23 cellular contexts compared by ENCODE assay signal in genomic region chr17:79095345-79096055, GRCh38. TPM values are rescaled to one million over a fixed set of nuclear protein-coding genes. Genes with fewer than 3 reads are reported as not detected.
DNase-seq lines count a peak whose midpoint lies in the region; ATAC-seq lines count a peak whose summit lies in the region.
"Had no signal": no experiment of that assay in that cellular context is flagged by ENCODE, and none has a peak within 500 bp of the region (broad histone marks: within the 10 kb centered on the region; RNA-seq: fewer than 3 reads in every experiment).

No MANE protein-coding gene starts in this region.

- no peak for ATAC-seq in HG02642 (IDR thresholded peaks at IDR 0.05; ENCODE audit: poor library complexity, unreplicated experiment)
- no peak for ATAC-seq in GM19452 (IDR thresholded peaks at IDR 0.05; ENCODE audit: unreplicated experiment)
- ATAC-seq: effector memory CD8-positive, alpha-beta T cell; HCT116 had no signal

- DNase-seq in NCI-H345 (lab: John Stamatoyannopoulos, UW) (peak; percentile 44), NCI-H345 treated with DMSO at 0.1 percent for 48 hours (lab: John Stamatoyannopoulos, UW; ENCODE audit: unreplicated experiment) (no peak), MG63 (peak; percentile 64), epithelial cell of prostate (ENCODE audit: low read depth, low spot score) (peak; percentile 16), cortex of kidney (lab: John Stamatoyannopoulos, UW) (no peak)
- DNase-seq: activated CD4-positive, alpha-beta T cell treated with anti-CD3 and anti-CD28 coated beads, Interleukin-2, amount 10 ng/mL, durations not matched to agents 7 days and 5 days; activated naive CD4-positive, alpha-beta T cell treated with anti-CD3 and anti-CD28 coated beads for 36 hours; aorta; Caco-2; DND-41; effector memory CD8-positive, alpha-beta T cell; foreskin melanocyte; NCI-H1092 treated with DMSO at 0.1 percent for 48 hours; NCI-H2029 treated with DMSO at 0.1 percent for 48 hours; Right ventricle myocardium superior had no signal

- H3K4me1 ChIP-seq in BLaER1 treated with 17β-estradiol and CSF1 and Interleukin-3, amounts not matched to agents 10 nM and 100 nM: peaks cover 0 to 61% (median 52%) of the 10 kb centered on the region in 10 experiments; a peak in 16 of 20 replicates
- H3K4me1 ChIP-seq: Caco-2 had no signal

- no peaks in the 10 kb centered on the region for H3K36me3 ChIP-seq in BLaER1 treated with 17β-estradiol and CSF1 and Interleukin-3, amounts not matched to agents 10 nM and 100 nM
- no peaks in the 10 kb centered on the region for H3K36me3 ChIP-seq in MG63
- H3K36me3 ChIP-seq: esophagus muscularis mucosa had no signal

- H4K20me1 ChIP-seq in BLaER1 treated with 17β-estradiol and CSF1 and Interleukin-3, amounts not matched to agents 10 nM and 100 nM: peaks cover 0 to 71% (median 19%) of the 10 kb centered on the region in 11 experiments; a peak in 14 of 22 replicates

- no peak overlapping the region for H3K4me3 ChIP-seq in BLaER1 treated with 17β-estradiol and CSF1 and Interleukin-3, amounts not matched to agents 10 nM and 100 nM
- H3K4me3 ChIP-seq in MG63: no peak overlapping the region
- H3K4me3 ChIP-seq: coronary artery, esophagus muscularis mucosa had no signal

- H3K27ac ChIP-seq in BLaER1 treated with 17β-estradiol and CSF1 and Interleukin-3, amounts not matched to agents 10 nM and 100 nM: no peak overlapping the region
- no peak overlapping the region for H3K27ac ChIP-seq in epithelial cell of prostate
- H3K27ac ChIP-seq: C4-2B, coronary artery, esophagus muscularis mucosa, parathyroid adenoma had no signal

- H3K9ac ChIP-seq in BLaER1 treated with 17β-estradiol and CSF1 and Interleukin-3, amounts not matched to agents 10 nM and 100 nM: 0 out of 22 replicates have a peak overlapping the region, but pooled peaks of 1 of the 11 experiments have one; percentile 9
- H3K9ac ChIP-seq: parathyroid adenoma had no signal

- H3K27me3 ChIP-seq in BLaER1 treated with 17β-estradiol and CSF1 and Interleukin-3, amounts not matched to agents 10 nM and 100 nM: peaks cover 51 to 77% (median 68%) of the 10 kb centered on the region in 11 experiments
- peaks cover 14% of the 10 kb centered on the region for H3K27me3 ChIP-seq in MG63

- no peaks in the 10 kb centered on the region for H3K9me3 ChIP-seq in BLaER1 treated with 17β-estradiol and CSF1 and Interleukin-3, amounts not matched to agents 10 nM and 100 nM (replicated peaks in 1 of 11)
- H3K9me3 ChIP-seq in MG63: no peaks in the 10 kb centered on the region
- H3K9me3 ChIP-seq: Caco-2, esophagus muscularis mucosa had no signal

- H3K4me2 ChIP-seq in BLaER1 treated with 17β-estradiol and CSF1 and Interleukin-3, amounts not matched to agents 10 nM and 100 nM: peak overlapping the region in 8 of 11 experiments; percentile 33 to 71 (median 54); a peak in 15 of 22 replicates

RNA-seq across cellular contexts. Expression of gene ENGASE, which starts 20.9 kb away (rescaled TPM):
- total RNA-seq in MG63 (2014; rRNA removed; shearing (Covaris generic); ENCODE audit: low replicate concordance): 10.5 and 12.4 TPM in 2 replicates

Comparison
In these comparisons a context has a peak if more than half of its experiments do, and no peak if none do; other contexts are left out.
1. DNase-seq: peak in NCI-H345 (single experiment), MG63 (single experiment) and epithelial cell of prostate (single experiment); none in NCI-H345 treated with DMSO at 0.1 percent for 48 hours (single experiment) and cortex of kidney (single experiment).